ENCODE assay signal across 13 cellular contexts in the genomic region with DNA sequence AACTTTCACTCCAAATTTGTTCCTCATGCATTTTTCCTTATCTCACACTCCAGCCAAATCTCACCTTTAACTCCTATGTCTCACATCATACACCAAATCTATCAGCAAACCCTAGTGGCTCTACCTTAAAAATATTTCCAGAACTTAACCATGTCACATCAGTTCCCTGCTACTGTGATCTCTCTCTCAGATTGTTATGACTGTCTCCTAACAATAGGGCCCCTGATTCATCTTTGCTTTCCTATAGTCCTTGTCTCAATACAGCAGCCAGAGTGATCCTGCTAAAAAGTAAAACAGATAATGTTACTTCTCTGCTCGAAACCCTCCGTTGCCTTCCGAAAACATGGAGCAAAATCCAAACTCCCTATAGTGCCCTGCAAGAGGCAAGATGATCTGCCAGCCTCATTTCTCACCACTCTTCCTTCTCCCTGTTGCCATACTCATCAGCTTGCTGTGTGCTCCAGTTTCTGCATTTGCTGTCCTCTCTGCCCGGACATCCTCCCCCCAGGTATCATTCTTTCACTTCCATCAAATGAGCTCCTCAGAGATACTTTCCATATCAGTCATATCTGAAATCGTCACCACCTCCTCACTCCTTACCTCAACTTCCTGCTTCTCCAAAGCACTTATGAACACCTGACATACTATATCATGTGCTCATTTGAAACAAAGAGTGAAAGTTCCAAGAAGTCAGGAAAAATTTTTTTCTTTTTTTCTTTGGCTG.
A peak's percentile ranks its signal among the peaks of the same experiment; 100 is the strongest.
DNase-seq lines count a peak whose midpoint lies in the region; ATAC-seq and TF ChIP-seq lines count a peak whose summit lies in the region.
"Had no signal": no experiment of that assay in that cellular context is flagged by ENCODE, and none has a peak within 500 bp of the region (broad histone marks: within the 10 kb centered on the region; RNA-seq: fewer than 3 reads in every experiment).

No MANE protein-coding gene starts in this region.

- peaks cover 5% of the 10 kb centered on the region for H3K4me1 Mint-ChIP-seq in T-helper 2 cell treated with Interferon-gamma antibody and Interleukin-4, amounts not matched to agents 5 μg/mL and 100 μg/mL, for 36 hours (ENCODE audit: low read depth)
- H3K4me1 Mint-ChIP-seq: IgD-negative memory B cell had no signal

- no peak overlapping the region for H3K27ac Mint-ChIP-seq in T-helper 2 cell treated with Interferon-gamma antibody and Interleukin-4, amounts not matched to agents 5 μg/mL and 100 μg/mL, for 36 hours
- H3K27ac Mint-ChIP-seq: effector memory CD8-positive, alpha-beta T cell; IgD-negative memory B cell had no signal

- H3K27ac ChIP-seq in RWPE1 (no peak overlapping the region), testis (no peak overlapping the region)
- H3K27ac ChIP-seq: BLaER1 treated with 17β-estradiol and CSF1 and Interleukin-3, amounts not matched to agents 10 nM and 100 nM; gastroesophageal sphincter had no signal

- no peaks in the 10 kb centered on the region for H3K27me3 Mint-ChIP-seq in T-helper 2 cell treated with Interferon-gamma antibody and Interleukin-4, amounts not matched to agents 5 μg/mL and 100 μg/mL, for 36 hours (ENCODE audit: low read depth)
- H3K27me3 Mint-ChIP-seq: effector memory CD8-positive, alpha-beta T cell; IgD-negative memory B cell had no signal

- ATAC-seq in GM18498 (IDR thresholded peaks at IDR 0.05; ENCODE audit: unreplicated experiment) (peak; percentile 48), GM18861 (IDR thresholded peaks at IDR 0.05; ENCODE audit: unreplicated experiment) (peak; percentile 78), HG02870 (IDR thresholded peaks at IDR 0.05; ENCODE audit: unreplicated experiment) (peak; percentile 67)
- ATAC-seq: effector memory CD8-positive, alpha-beta T cell; gastroesophageal sphincter had no signal

- POLR2A ChIA-PET in RWPE1 (lab: Yijun Ruan, JAX; ENCODE audit: low non-redundant PET), result no interaction called here

- no peak overlapping the region for H3K4me3 ChIP-seq in MG63
- H3K4me3 ChIP-seq in testis, result no peak overlapping the region
- H3K4me3 ChIP-seq: BLaER1 treated with 17β-estradiol and CSF1 and Interleukin-3, amounts not matched to agents 10 nM and 100 nM; gastroesophageal sphincter had no signal

- no peak overlapping the region for H3K4me3 Mint-ChIP-seq in T-helper 2 cell treated with Interferon-gamma antibody and Interleukin-4, amounts not matched to agents 5 μg/mL and 100 μg/mL, for 36 hours
- H3K4me3 Mint-ChIP-seq: effector memory CD8-positive, alpha-beta T cell; IgD-negative memory B cell had no signal

- no peak for TF ChIP-seq CTCF in RWPE1 (conservative IDR thresholded peaks at IDR 0.05; ENCODE audit: low read depth)
- TF ChIP-seq CTCF in testis (IDR thresholded peaks at IDR 0.05), result no peak

- no peaks in the 10 kb centered on the region for H3K36me3 Mint-ChIP-seq in T-helper 2 cell treated with Interferon-gamma antibody and Interleukin-4, amounts not matched to agents 5 μg/mL and 100 μg/mL, for 36 hours (ENCODE audit: low read depth)
- H3K36me3 Mint-ChIP-seq: IgD-negative memory B cell had no signal

- H3K9me3 ChIP-seq in MG63 (no peaks in the 10 kb centered on the region), testis (no peaks in the 10 kb centered on the region)
- H3K9me3 ChIP-seq: BLaER1 treated with 17β-estradiol and CSF1 and Interleukin-3, amounts not matched to agents 10 nM and 100 nM; gastroesophageal sphincter had no signal

- H3K9me3 Mint-ChIP-seq in T-helper 2 cell treated with Interferon-gamma antibody and Interleukin-4, amounts not matched to agents 5 μg/mL and 100 μg/mL, for 36 hours, result no peaks in the 10 kb centered on the region

- no peak for TF ChIP-seq POLR2A in testis (IDR thresholded peaks at IDR 0.05)

- intact Hi-C loops in testis (cut with DNase I; ENCODE audit: low total_unique reads), result no loop called here

- whole genome bisulfite sequencing in testis, 2 donors, result 90% methylated on average over 5 of the region's 5 CpGs

- peak; percentile 5 for DNase-seq in T-helper 2 cell treated with Interferon-gamma antibody and Interleukin-4, amounts not matched to agents 5 μg/mL and 100 μg/mL, for 36 hours (ENCODE audit: low spot score)
- no peak for DNase-seq in RWPE1 (ENCODE audit: low spot score)
- DNase-seq in MG63, result no peak
- no peak for DNase-seq in testis
- DNase-seq in NCI-H1105 treated with DMSO at 0.1 percent for 48 hours (lab: John Stamatoyannopoulos, UW), result no peak
- DNase-seq: effector memory CD8-positive, alpha-beta T cell; NCI-H524 treated with DMSO at 0.1 percent for 48 hours had no signal

- CTCF ChIA-PET in RWPE1 (lab: Yijun Ruan, JAX), result no interaction called here

- no peaks in the 10 kb centered on the region for H3K36me3 ChIP-seq in MG63
- no peaks in the 10 kb centered on the region for H3K36me3 ChIP-seq in testis (ENCODE audit: low read depth, missing control alignments)
- H3K36me3 ChIP-seq: BLaER1 treated with 17β-estradiol and CSF1 and Interleukin-3, amounts not matched to agents 10 nM and 100 nM; gastroesophageal sphincter had no signal

- H3K4me1 ChIP-seq in testis, result no peaks in the 10 kb centered on the region
- H3K4me1 ChIP-seq: BLaER1 treated with 17β-estradiol and CSF1 and Interleukin-3, amounts not matched to agents 10 nM and 100 nM; gastroesophageal sphincter had no signal

- H3K27me3 ChIP-seq in MG63 (no peaks in the 10 kb centered on the region), testis (no peaks in the 10 kb centered on the region)
- H3K27me3 ChIP-seq: BLaER1 treated with 17β-estradiol and CSF1 and Interleukin-3, amounts not matched to agents 10 nM and 100 nM; gastroesophageal sphincter had no signal
